In genomic region chr17:30160419-30161172, GRCh38 we compare ENCODE assay signal across 20 cellular contexts. TPM values are rescaled to one million over a fixed set of nuclear protein-coding genes. Genes with fewer than 3 reads are reported as not detected.
DNase-seq lines count a peak whose midpoint lies in the region; ATAC-seq, FAIRE-seq and TF ChIP-seq lines count a peak whose summit lies in the region.
"Had no signal": no experiment of that assay in that cellular context is flagged by ENCODE, and none has a peak within 500 bp of the region (broad histone marks: within the 10 kb centered on the region; RNA-seq: fewer than 3 reads in every experiment).

No MANE protein-coding gene starts in this region.

- H3K9me1 ChIP-seq in K562 (ENCODE audit: control insufficient read depth, insufficient read depth, low read length) = no peaks in the 10 kb centered on the region

- FAIRE-seq in A549 (lab: Jason Lieb, UNC) = no peak
- FAIRE-seq in K562 (lab: Jason Lieb, UNC) = no peak
- FAIRE-seq: D721Med, G401.6, GM12891, HTR-8/SVneo had no signal

- H3K27ac ChIP-seq in A549 (no peak overlapping the region), K562 (ENCODE audit: extremely low read depth, low read depth, low read length) (no peak overlapping the region)
- H3K27ac ChIP-seq: C4-2B had no signal

- TF ChIP-seq EP300 in A549 (IDR thresholded peaks at IDR 0.05) (no peak), K562 (IDR thresholded peaks at IDR 0.05; ENCODE audit: low read length) (no peak)

- H3K4me3 Mint-ChIP-seq in nephron progenitor cell = no peak overlapping the region
- H3K4me3 Mint-ChIP-seq: H9 had no signal

- peaks cover 6% of the 10 kb centered on the region; the same call in 1 of the 3 replicates for H3K4me1 ChIP-seq in A549
- no peaks in the 10 kb centered on the region for H3K4me1 ChIP-seq in K562 (replicated peaks in 1 of 2; ENCODE audit: control insufficient read depth in 2 of 2, insufficient read depth in 2 of 2, low read length in 2 of 2)
- H3K4me1 ChIP-seq: BE2C had no signal

- H3K27me3 ChIP-seq in K562 (ENCODE audit: control insufficient read depth in 2 of 2, insufficient read depth in 2 of 2, low read length in 2 of 2) = no peaks in the 10 kb centered on the region
- H3K27me3 ChIP-seq: BE2C had no signal

- intact Hi-C loops in K562 (cut with micrococcal nuclease) = no loop called here

- TF ChIP-seq CTCF in A549 (IDR thresholded peaks at IDR 0.05) (no peak), K562 (IDR thresholded peaks at IDR 0.05 in 2 of 3, conservative IDR thresholded peaks at IDR 0.05 in 1 of 3; ENCODE audit: insufficient read depth in 2 of 3, low read depth in 1 of 3, low read length in 3 of 3) (no peak), nephron progenitor cell (IDR thresholded peaks at IDR 0.05) (no peak)

- H3K4me3 ChIP-seq in A549 (no peak overlapping the region), K562 (no peak overlapping the region)

- CTCF ChIA-PET in A549 (lab: Yijun Ruan, JAX) = interaction anchor here (2.8 kb wide), 1 partner anchor 13 kb away, joined by 8 read pairs; no protein-coding TSS in a partner anchor
- CTCF ChIA-PET in K562 (lab: Yijun Ruan, JAX; ENCODE audit: low intra/inter-chr PET ratio) = no interaction called here

- H4K20me1 ChIP-seq in K562 (replicated peaks; ENCODE audit: control insufficient read depth, insufficient read depth, low read length) = no peaks in the 10 kb centered on the region

- in situ Hi-C loops in K562 (cut with MboI) = no loop called here

- H3K4me2 ChIP-seq in A549 (no peak overlapping the region), K562 (ENCODE audit: insufficient read depth, low read length) (no peak overlapping the region)

- no peaks in the 10 kb centered on the region for H3K4me1 Mint-ChIP-seq in nephron progenitor cell

- H3K27ac Mint-ChIP-seq in nephron progenitor cell = peak overlapping the region; percentile 42
- H3K27ac Mint-ChIP-seq: CD4-positive, alpha-beta memory T cell; H9 had no signal

- H3K9ac ChIP-seq in K562 (ENCODE audit: insufficient read depth in 1 of 2, low read depth in 2 of 2, low read length in 2 of 2) = no peak overlapping the region

- peaks cover 42% of the 10 kb centered on the region for H3K9me3 Mint-ChIP-seq in nephron progenitor cell

- ATAC-seq in A549 = no peak
- no peak for ATAC-seq in K562
- no peak for ATAC-seq in GM19463 (IDR thresholded peaks at IDR 0.05; ENCODE audit: unreplicated experiment)
- ATAC-seq in GM21723 (IDR thresholded peaks at IDR 0.05; ENCODE audit: unreplicated experiment) = no peak

- DNase-seq in A549 (ENCODE audit: low read depth in 1 of 2, low spot score in 1 of 2) = no peak
- peak; percentile 26 to 46 for DNase-seq in NCI-H1930 (lab: John Stamatoyannopoulos, UW)
- DNase-seq in K562 (ENCODE audit: extremely low read depth in 1 of 4, low spot score in 3 of 4) = no peak
- no peak for DNase-seq in nephron progenitor cell
- DNase-seq in dedifferentiated amniotic fluid mesenchymal stem cell (ENCODE audit: extremely low spot score) = no peak
- DNase-seq: BE2C; CD4-positive, alpha-beta memory T cell; DMS153; DMS79 treated with DMSO at 0.1 percent for 48 hours; EL; GOT3; H9; KBM-7 had no signal

- no peak for TF ChIP-seq POLR2A in A549 (IDR thresholded peaks at IDR 0.05; ENCODE audit: low read length)
- no peak for TF ChIP-seq POLR2A in K562 (conservative IDR thresholded peaks at IDR 0.05)

- H3K79me2 ChIP-seq in K562 (ENCODE audit: control insufficient read depth, insufficient read depth, low read length) = peaks cover 76% of the 10 kb centered on the region

- TF ChIP-seq RAD21 in A549 (conservative IDR thresholded peaks at IDR 0.05 in 1 of 2, IDR thresholded peaks at IDR 0.05 in 1 of 2) (no peak), K562 (CRISPR knock-in tag; conservative IDR thresholded peaks at IDR 0.05 in 1 of 2, IDR thresholded peaks at IDR 0.05 in 1 of 2) (no peak)

- no peak overlapping the region for H2AFZ ChIP-seq in K562 (ENCODE audit: low read depth, low read length)

- no TSS peak for BruUV-seq in K562 (replicated peaks; lab: Mats Ljungman, UMichigan)

- 93% methylated on average over 3 of the region's 3 CpGs for WGBS in A549 (ENCODE audit: missing lambda C conversion rate)
- WGBS in K562 (ENCODE audit: insufficient coverage, low coverage, missing lambda C conversion rate) = 79% methylated on average over 3 of the region's 3 CpGs

- H3K36me3 Mint-ChIP-seq in nephron progenitor cell (ENCODE audit: low read depth) = peaks cover 86% of the 10 kb centered on the region

- POLR2A ChIA-PET in A549 (lab: Yijun Ruan, JAX) = no interaction called here
- POLR2A ChIA-PET in K562 (lab: Yijun Ruan, JAX) = no interaction called here

- H3K27me3 Mint-ChIP-seq in nephron progenitor cell (ENCODE audit: low read depth, poor library complexity) = no peaks in the 10 kb centered on the region
- H3K27me3 Mint-ChIP-seq: CD4-positive, alpha-beta memory T cell had no signal

- peaks cover 55% of the 10 kb centered on the region for H3K36me3 ChIP-seq in K562 (ENCODE audit: control insufficient read depth, insufficient read depth, low read length)
- H3K36me3 ChIP-seq: BE2C had no signal

- H3K9me3 ChIP-seq in A549 = no peaks in the 10 kb centered on the region
- H3K9me3 ChIP-seq in K562 (replicated peaks; ENCODE audit: control insufficient read depth, insufficient read depth, low read depth, low read length) = no peaks in the 10 kb centered on the region
- H3K9me3 ChIP-seq: BE2C had no signal

TF ChIP-seq in K562, 482 proteins besides CTCF, POLR2A, EP300 and RAD21 (continues in another document):
- TF ChIP-seq NR1H2 (CRISPR knock-in tag; IDR thresholded peaks at IDR 0.05) = no peak
- peak; percentile 49; the same call in 1 of the 2 replicates for TF ChIP-seq CEBPB (tag; IDR thresholded peaks at IDR 0.05)
- no peak for TF ChIP-seq CEBPG (CRISPR knock-in tag; IDR thresholded peaks at IDR 0.05)
- peak in 1 of 2 experiments; percentile 43; a peak in 1 of 4 replicates for TF ChIP-seq CEBPG (tag; conservative IDR thresholded peaks at IDR 0.05 in 1 of 2, IDR thresholded peaks at IDR 0.05 in 1 of 2)
- no peak for TF ChIP-seq PPARD (CRISPR knock-in tag; IDR thresholded peaks at IDR 0.05)
- no peak for TF ChIP-seq DNMT1 (IDR thresholded peaks at IDR 0.05)
- TF ChIP-seq, protein P1, sequence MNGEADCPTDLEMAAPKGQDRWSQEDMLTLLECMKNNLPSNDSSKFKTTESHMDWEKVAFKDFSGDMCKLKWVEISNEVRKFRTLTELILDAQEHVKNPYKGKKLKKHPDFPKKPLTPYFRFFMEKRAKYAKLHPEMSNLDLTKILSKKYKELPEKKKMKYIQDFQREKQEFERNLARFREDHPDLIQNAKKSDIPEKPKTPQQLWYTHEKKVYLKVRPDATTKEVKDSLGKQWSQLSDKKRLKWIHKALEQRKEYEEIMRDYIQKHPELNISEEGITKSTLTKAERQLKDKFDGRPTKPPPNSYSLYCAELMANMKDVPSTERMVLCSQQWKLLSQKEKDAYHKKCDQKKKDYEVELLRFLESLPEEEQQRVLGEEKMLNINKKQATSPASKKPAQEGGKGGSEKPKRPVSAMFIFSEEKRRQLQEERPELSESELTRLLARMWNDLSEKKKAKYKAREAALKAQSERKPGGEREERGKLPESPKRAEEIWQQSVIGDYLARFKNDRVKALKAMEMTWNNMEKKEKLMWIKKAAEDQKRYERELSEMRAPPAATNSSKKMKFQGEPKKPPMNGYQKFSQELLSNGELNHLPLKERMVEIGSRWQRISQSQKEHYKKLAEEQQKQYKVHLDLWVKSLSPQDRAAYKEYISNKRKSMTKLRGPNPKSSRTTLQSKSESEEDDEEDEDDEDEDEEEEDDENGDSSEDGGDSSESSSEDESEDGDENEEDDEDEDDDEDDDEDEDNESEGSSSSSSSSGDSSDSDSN (IDR thresholded peaks at IDR 0.05; ENCODE audit: borderline replicate concordance in 1 of 2, low read depth in 2 of 2, low read length in 2 of 2) = no peak

RNA-seq across cellular contexts. Expression of gene NSRP1, which starts 44.0 kb away (rescaled TPM):
- polyA plus RNA-seq in A549 (2011; rRNA removed) (25.2 and 30.9 TPM in 2 replicates), A549 (2017; fragmentation: RNase III; extraction: RNeasy Plus Mini Kit Qiagen cat#74134 plus additional on column Dnase treatment) (39.6 to 41.1 TPM (median 39.6 TPM) in 3 replicates), K562 (2011; rRNA removed) (8.7 and 19.0 TPM in 2 replicates), K562 (2014; fragmentation: Illumina TruSeq; extraction: Trizol) (50.4 and 68.6 TPM in 2 replicates), K562 (2014; fragmentation: Nextera tagmentation; extraction: Ambion mirVana) (10 to 100 TPM; 52.8 to 54.2 TPM), K562 (2014; rRNA removed) (36.6 and 43.6 TPM in 2 replicates)
- 17.1 and 21.7 TPM in 2 replicates for polyA plus RNA-seq in A549 (2012; cell fraction: cytosol; rRNA removed)
- 9.0 and 13.0 TPM in 2 replicates for polyA plus RNA-seq in A549 (2012; cell fraction: nucleus; rRNA removed)
- polyA minus RNA-seq in A549 (2011; rRNA and poly(A)+ RNA removed) = 11.8 and 13.9 TPM in 2 replicates
- 40.8 and 58.4 TPM in 2 replicates for total RNA-seq in K562 (2011; cell fraction: chromatin; rRNA removed; ENCODE audit: low replicate concordance)
- total RNA-seq in K562 (2011; cell fraction: nucleolus; rRNA removed) = 30.5 and 46.5 TPM in 2 replicates
- 75.9 and 147 TPM in 2 replicates for total RNA-seq in K562 (2011; cell fraction: nucleoplasm; rRNA removed)
- total RNA-seq in K562 (2014; rRNA removed) (18.4 and 18.8 TPM in 2 replicates), K562 (2014; rRNA removed; fragmentation: Illumina TruSeq; extraction: Trizol) (32.2 and 34.1 TPM in 2 replicates), K562 (2015; rRNA removed; fragmentation: Illumina TruSeq; extraction: Trizol) (29.0 and 32.7 TPM in 2 replicates), K562 (2021) (19.5 and 20.8 TPM in 2 replicates)
- polyA plus RNA-seq in K562 (2011; cell fraction: cytosol; rRNA removed) = 3.3 and 7.0 TPM in 2 replicates
- polyA plus RNA-seq in K562 (2011; cell fraction: nucleus; rRNA removed) = 9.8 and 17.2 TPM in 2 replicates
- 28.6 and 33.8 TPM in 2 replicates for polyA plus RNA-seq in K562 (2012)
- polyA minus RNA-seq in K562 (2011; rRNA and poly(A)+ RNA removed) = 11.7 and 16.7 TPM in 2 replicates
- polyA minus RNA-seq in K562 (2011; cell fraction: cytosol; rRNA and poly(A)+ RNA removed) = 14.0 and 17.5 TPM in 2 replicates
- 13.0 and 20.9 TPM in 2 replicates for polyA minus RNA-seq in K562 (2011; cell fraction: nucleus; rRNA and poly(A)+ RNA removed)

Comparison
In these comparisons a context has a peak if more than half of its experiments do, and no peak if none do; other contexts are left out.
1. DNase-seq: peak in NCI-H1930 (2 of 2); none in A549 (0 of 2), K562 (0 of 4), nephron progenitor cell (single experiment) and dedifferentiated amniotic fluid mesenchymal stem cell (single experiment).
2. Of the 35 proteins assayed by ChIP-seq in both K562 and A549: peak only in K562: none; only in A549: none; in both: CEBPB; in neither: 34.